ENCODE assay signal across 8 cellular contexts in genomic region chr3:152267831-152268500, GRCh38. TPM values are rescaled to one million over a fixed set of nuclear protein-coding genes. Genes with fewer than 3 reads are reported as not detected.
A peak's percentile ranks its signal among the peaks of the same experiment; 100 is the strongest.
DNase-seq lines count a peak whose midpoint lies in the region; ATAC-seq and TF ChIP-seq lines count a peak whose summit lies in the region.

No MANE protein-coding gene starts in this region.

- no peaks in the 10 kb centered on the region for H3K27me3 ChIP-seq in Panc1 (ENCODE audit: control insufficient read depth, insufficient read depth, low read length)
- no peaks in the 10 kb centered on the region for H3K27me3 ChIP-seq in esophagus muscularis mucosa
- H3K27me3 ChIP-seq in rectal smooth muscle tissue (ENCODE audit: control insufficient read depth, insufficient read depth, low read length), result no peaks in the 10 kb centered on the region

- CTCF ChIA-PET in Panc1 (lab: Charles Lee), result no interaction called here

- no peaks in the 10 kb centered on the region for H3K9me3 ChIP-seq in Panc1 (ENCODE audit: control insufficient read depth, insufficient read depth, low read depth, low read length)
- no peaks in the 10 kb centered on the region for H3K9me3 ChIP-seq in esophagus muscularis mucosa

- peak; percentile 40 for DNase-seq in ELR (ENCODE audit: low read depth)
- DNase-seq in Panc1 (ENCODE audit: low read depth, low spot score), result peak; percentile 43
- DNase-seq in esophagus muscularis mucosa (ENCODE audit: extremely low spot score), result no peak
- no peak for DNase-seq in NCI-H1694 (lab: John Stamatoyannopoulos, UW)
- no peak for DNase-seq in activated CD4-positive, CD25-positive, alpha-beta regulatory T cell treated with anti-CD3 and anti-CD28 coated beads, Interleukin-2, amount 50 U/mL, for 72 hours
- DNase-seq in occipital lobe (lab: John Stamatoyannopoulos, UW), result no peak

- TF ChIP-seq POLR2A in esophagus muscularis mucosa (IDR thresholded peaks at IDR 0.05; ENCODE audit: low read depth), result no peak

- BruUV-seq in Panc1 (replicated peaks; lab: Mats Ljungman, UMichigan), result no TSS peak

- peak overlapping the region; percentile 90 to 99 for H3K4me3 ChIP-seq in Panc1 (ENCODE audit: low read depth in 2 of 2, low read length in 2 of 2)
- peak overlapping the region; percentile 68 to 90 (median 76) for H3K4me3 ChIP-seq in esophagus muscularis mucosa
- peak overlapping the region; percentile 89 for H3K4me3 ChIP-seq in rectal smooth muscle tissue (ENCODE audit: low read length)

- H3K27ac ChIP-seq in Panc1 (ENCODE audit: low read length), result peak overlapping the region; percentile 99
- peak overlapping the region; percentile 96 to 99 (median 98) for H3K27ac ChIP-seq in esophagus muscularis mucosa (replicated peaks in 1 of 4)
- peak overlapping the region; percentile 99 for H3K27ac ChIP-seq in rectal smooth muscle tissue (ENCODE audit: low read depth, low read length)

- H3K4me1 ChIP-seq in Panc1 (ENCODE audit: control insufficient read depth, insufficient read depth, low read length) (peaks cover 43% of the 10 kb centered on the region), esophagus muscularis mucosa (peaks cover 30 to 67% (median 49%) of the 10 kb centered on the region in 4 donors), rectal smooth muscle tissue (ENCODE audit: control insufficient read depth, insufficient read depth, low read length) (peaks cover 18% of the 10 kb centered on the region)

- TF ChIP-seq CTCF in Panc1 (IDR thresholded peaks at IDR 0.05) (no peak), esophagus muscularis mucosa (IDR thresholded peaks at IDR 0.05) (no peak)

- ATAC-seq in Panc1 (no peak), GM21717 (IDR thresholded peaks at IDR 0.05; ENCODE audit: unreplicated experiment) (no peak)

- peak overlapping the region; percentile 93 for H3K9ac ChIP-seq in rectal smooth muscle tissue (ENCODE audit: low read length)

- H3K36me3 ChIP-seq in Panc1 (ENCODE audit: control insufficient read depth, insufficient read depth, low read length), result peaks cover 6% of the 10 kb centered on the region; the same call in 1 of the 2 replicates
- H3K36me3 ChIP-seq in esophagus muscularis mucosa, result no peaks in the 10 kb centered on the region
- H3K36me3 ChIP-seq in rectal smooth muscle tissue (ENCODE audit: control insufficient read depth, insufficient read depth, low read length), result no peaks in the 10 kb centered on the region

- intact Hi-C loops in Panc1 (cut with micrococcal nuclease; ENCODE audit: unreplicated experiment), result no loop called here
- intact Hi-C loops in esophagus muscularis mucosa (cut with DNase I), result loop anchor here (5.0 to 10.0 kb wide), 2 partner anchors 61 to 137 kb away; no protein-coding TSS in a partner anchor

- no peak for TF ChIP-seq EP300 in esophagus muscularis mucosa (IDR thresholded peaks at IDR 0.05)

- WGBS in esophagus muscularis mucosa, result 4% methylated on average over 14 of the region's 14 CpGs

- in situ Hi-C loops in Panc1 (cut with HindIII; ENCODE audit: low pct_unique_long_range_greater_than_20kb, low sequenced_read_pairs), result no loop called here

- POLR2A ChIA-PET in Panc1 (lab: Charles Lee), result interaction anchor here (0.6 to 1.0 kb wide), 2 partner anchors 47 to 196 kb away, joined by 3 to 5 read pairs; no protein-coding TSS in a partner anchor

RNA-seq across cellular contexts. Expression of gene MBNL1, which starts 0.8 kb away (rescaled TPM):
- total RNA-seq in Panc1 (2021; ENCODE audit: unreplicated experiment), result 140 TPM
- 55.2 TPM for polyA plus RNA-seq in Panc1 (2012; ENCODE audit: insufficient read length)
- 100 to 1,000 TPM; 635 to 868 (median 720) TPM for total RNA-seq in esophagus muscularis mucosa
- 68.5 TPM for total RNA-seq in occipital lobe

Comparison
In these comparisons a context has a peak if more than half of its experiments do, and no peak if none do; other contexts are left out.
1. DNase-seq: peak in ELR (single experiment) and Panc1 (single experiment); none in esophagus muscularis mucosa (single experiment), NCI-H1694 (single experiment), activated CD4-positive, CD25-positive, alpha-beta regulatory T cell treated with anti-CD3 and anti-CD28 coated beads, Interleukin-2, amount 50 U/mL, for 72 hours (single experiment) and occipital lobe (single experiment).
2. Peak in every context shown above with its lines, with median percentiles within 50 percentile points of each other: H3K27ac ChIP-seq and H3K4me3 ChIP-seq.